ENCODE assay signal across 8 cellular contexts in the genomic region with DNA sequence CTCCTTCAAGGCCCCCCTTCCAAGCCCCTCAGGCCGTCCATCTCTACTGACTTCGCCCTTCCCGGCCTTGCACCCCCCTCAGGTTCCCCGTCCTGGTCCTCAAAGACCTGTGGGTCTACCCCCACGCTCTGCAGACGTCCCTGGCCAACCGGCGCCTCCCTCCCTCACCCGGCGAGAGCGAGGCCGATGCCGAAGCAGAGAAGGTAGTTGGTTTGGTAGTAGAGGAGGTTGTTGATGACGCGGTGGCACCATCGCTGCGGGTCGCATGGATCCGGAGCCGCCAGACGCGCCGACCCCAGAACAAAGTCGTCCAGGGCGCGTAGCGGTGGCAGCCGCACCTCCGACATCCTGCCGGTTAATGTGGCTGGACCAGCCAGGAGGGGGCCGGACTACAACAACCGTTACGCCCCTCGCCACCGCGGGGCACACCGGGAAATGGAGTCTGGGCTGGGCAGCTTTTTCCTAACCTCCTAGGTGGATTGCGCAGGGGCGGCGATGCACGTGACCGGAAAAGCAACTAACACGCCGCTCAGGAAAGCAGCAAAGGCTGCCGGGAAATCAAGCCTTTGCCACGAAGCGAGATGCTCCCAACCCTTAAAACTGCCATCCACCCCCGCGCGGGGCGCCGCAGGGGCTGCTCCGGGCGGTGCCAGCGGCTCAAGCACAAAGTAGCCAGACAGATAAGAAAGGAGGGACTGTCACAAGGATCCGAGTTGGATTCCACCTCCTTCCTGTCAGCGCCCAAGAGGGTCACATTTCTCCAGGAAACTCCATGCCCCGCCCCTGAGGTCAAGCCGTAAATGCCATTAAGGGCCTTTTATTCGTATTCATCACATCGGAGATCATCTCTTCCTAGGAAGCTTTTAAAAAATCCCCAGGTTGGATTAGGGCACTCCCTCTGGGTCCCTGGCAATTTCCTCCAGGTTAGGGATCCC. TPM values are rescaled to one million over a fixed set of nuclear protein-coding genes. Genes with fewer than 3 reads are reported as not detected.
A peak's percentile ranks its signal among the peaks of the same experiment; 100 is the strongest.
DNase-seq lines count a peak whose midpoint lies in the region; ATAC-seq and TF ChIP-seq lines count a peak whose summit lies in the region.

Gene PRAF2 (minus strand): TSS at position 362 of the 935 bp plus-strand sequence. CDS start 15 bp downstream, at position 347.

- H3K9me3 ChIP-seq in RWPE2 (ENCODE audit: severe bottlenecking): no peaks in the 10 kb centered on the region

- peaks cover 14% of the 10 kb centered on the region for H3K9me3 Mint-ChIP-seq in nephron

- H3K27me3 Mint-ChIP-seq in nephron (ENCODE audit: low read depth): no peaks in the 10 kb centered on the region

- H3K27ac ChIP-seq in RWPE2 (ENCODE audit: poor library complexity, severe bottlenecking): peak within 1 kb of the TSS; percentile 31

- no peaks in the 10 kb centered on the region for H3K36me3 ChIP-seq in RWPE2 (ENCODE audit: low read depth)

- H3K4me3 Mint-ChIP-seq in nephron: peak within 1 kb of the TSS; percentile 84 to 90 (median 86)

- DNase-seq in COLO668 (lab: John Stamatoyannopoulos, UW; ENCODE audit: unreplicated experiment) (peak; percentile 94), RWPE2 (ENCODE audit: low spot score) (peak; percentile 88), activated gamma-delta T cell treated with Interleukin-2 at 50 U/mL for 16 hours (peak; percentile 87), fibroblast of the aortic adventitia (ENCODE audit: low read depth) (peak; percentile 90)
- DNase-seq in stimulated activated naive CD8-positive, alpha-beta T cell treated with anti-CD3 and anti-CD28 coated beads, Interleukin-15, Interleukin-2, amounts not matched to agents 100 U/mL and 50 U/mL, for 24 hours: peak; percentile 88

- H3K4me3 ChIP-seq in RWPE2 (ENCODE audit: severe bottlenecking) (peak within 1 kb of the TSS; percentile 48), fibroblast of the aortic adventitia (ENCODE audit: low read depth, low read length) (peak within 1 kb of the TSS; percentile 76)

- TF ChIP-seq RAD21 in Ishikawa (IDR thresholded peaks at IDR 0.05; ENCODE audit: low read depth): no peak

- TF ChIP-seq EP300 in Ishikawa (IDR thresholded peaks at IDR 0.05; ENCODE audit: borderline replicate concordance): no peak

- no peaks in the 10 kb centered on the region for H3K4me1 ChIP-seq in RWPE2 (ENCODE audit: insufficient read depth, poor library complexity, severe bottlenecking)

- peak within 1 kb of the TSS; percentile 68 to 91 (median 80) for H3K27ac Mint-ChIP-seq in nephron

- H3K36me3 Mint-ChIP-seq in nephron (ENCODE audit: low read depth): peaks cover 10% of the 10 kb centered on the region

- ATAC-seq in GM21423 (IDR thresholded peaks at IDR 0.05; ENCODE audit: unreplicated experiment): peak; percentile 97
- peak; percentile 90 for ATAC-seq in RWPE2 (ENCODE audit: low read depth)
- ATAC-seq in stimulated activated naive CD8-positive, alpha-beta T cell treated with anti-CD3 and anti-CD28 coated beads, Interleukin-15, Interleukin-2, amounts not matched to agents 100 U/mL and 50 U/mL, for 24 hours: peak; percentile 97

- H3K27me3 ChIP-seq in RWPE2 (ENCODE audit: insufficient read depth, poor library complexity, severe bottlenecking): no peaks in the 10 kb centered on the region

- TF ChIP-seq CTCF in RWPE2 (IDR thresholded peaks at IDR 0.05; ENCODE audit: poor library complexity, severe bottlenecking) (no peak), fibroblast of the aortic adventitia (IDR thresholded peaks at IDR 0.05; ENCODE audit: insufficient read depth, low read length) (no peak), nephron (IDR thresholded peaks at IDR 0.05; ENCODE audit: unreplicated experiment in 3 of 3) (no peak)

- peaks cover 2% of the 10 kb centered on the region for H3K4me1 Mint-ChIP-seq in nephron

TF ChIP-seq in Ishikawa, 13 proteins besides CTCF, POLR2A, EP300 and RAD21:
- TF ChIP-seq USF1 (IDR thresholded peaks at IDR 0.05): peak; percentile 96
- peak; percentile 56; the same call in 1 of the 2 replicates for TF ChIP-seq YY1 (IDR thresholded peaks at IDR 0.05; ENCODE audit: low read depth)
- peak; percentile 94 for TF ChIP-seq MAX (IDR thresholded peaks at IDR 0.05)
- no peak for TF ChIP-seq TAF1 (IDR thresholded peaks at IDR 0.05; ENCODE audit: low read depth)
- no peak for TF ChIP-seq TEAD4 (IDR thresholded peaks at IDR 0.05)
- peak; percentile 60 for TF ChIP-seq EGR1 (IDR thresholded peaks at IDR 0.05)
- peak; percentile 24; the same call in 1 of the 2 replicates for TF ChIP-seq CEBPB (IDR thresholded peaks at IDR 0.05)
- 0 out of 2 replicates have a peak, but pooled peaks have one; percentile 34 for TF ChIP-seq TCF12 (IDR thresholded peaks at IDR 0.05; ENCODE audit: low read depth)

RNA-seq across cellular contexts. Expression of gene PRAF2, which starts in this region (rescaled TPM):
- total RNA-seq in fibroblast of the aortic adventitia (ENCODE audit: low replicate concordance): 2.6 and 17.8 TPM in 2 replicates

Comparison
In these comparisons a context has a peak if more than half of its experiments do, and no peak if none do; other contexts are left out.
1. Peak in every context shown above with its lines: DNase-seq, ATAC-seq, H3K4me3 ChIP-seq and H3K27ac ChIP-seq.